7 cellular contexts compared by ENCODE assay signal in the genomic region with DNA sequence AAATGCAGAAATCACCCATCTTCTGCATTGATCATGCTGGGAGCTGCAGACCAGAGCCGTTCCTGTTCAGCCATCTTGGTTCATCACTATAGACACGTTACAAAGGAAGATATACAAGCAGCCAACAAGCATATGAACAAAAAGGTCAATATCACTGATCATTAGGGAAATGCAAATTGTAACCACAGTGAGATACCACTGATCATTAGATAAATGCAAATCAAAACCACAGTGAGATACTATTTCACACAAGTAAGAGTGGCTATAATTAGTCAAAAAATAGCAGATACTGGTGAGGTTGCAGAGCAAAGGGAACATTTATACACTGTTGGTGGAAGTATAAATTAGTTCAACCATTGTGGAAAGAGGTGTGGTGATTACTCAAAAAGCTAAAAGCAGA.
DNase-seq lines count a peak whose midpoint lies in the region; ATAC-seq and FAIRE-seq lines count a peak whose summit lies in the region.
"Not testable (repeated sequence)": the region's sequence is repeated elsewhere in the genome, so short reads cannot be mapped to it uniquely, and the experiment has no call there.

No MANE protein-coding gene starts in this region.

- peak; percentile 67 for ATAC-seq in GM18499 (IDR thresholded peaks at IDR 0.05; ENCODE audit: insufficient read depth, unreplicated experiment)
- ATAC-seq in GM18520 (IDR thresholded peaks at IDR 0.05; ENCODE audit: unreplicated experiment), result peak; percentile 94
- peak; percentile 68 for ATAC-seq in GM21528 (IDR thresholded peaks at IDR 0.05; ENCODE audit: low FRiP score, unreplicated experiment)
- ATAC-seq in HG02973 (IDR thresholded peaks at IDR 0.05; ENCODE audit: unreplicated experiment), result peak; percentile 59
- ATAC-seq in HG03342 (IDR thresholded peaks at IDR 0.05; ENCODE audit: unreplicated experiment), result peak; percentile 55
- peak; percentile 80 for ATAC-seq in HG03565 (IDR thresholded peaks at IDR 0.05; ENCODE audit: unreplicated experiment)

- FAIRE-seq in GM19239 (lab: Jason Lieb, UNC), result peak; percentile 28

- DNase-seq in GM19239 (ENCODE audit: insufficient read length, low spot score), result not testable (repeated sequence)
